Comparison of ENCODE assay signal across 10 cellular contexts in genomic region chr12:39958377-39958776, GRCh38.
DNase-seq lines count a peak whose midpoint lies in the region; TF ChIP-seq lines count a peak whose summit lies in the region.
"Had no signal": no experiment of that assay in that cellular context is flagged by ENCODE, and none has a peak within 500 bp of the region (broad histone marks: within the 10 kb centered on the region; RNA-seq: fewer than 3 reads in every experiment).

No MANE protein-coding gene starts in this region.

- no peak overlapping the region for H3K4me3 Mint-ChIP-seq in mesothelial cell of epicardium
- H3K4me3 Mint-ChIP-seq: naive thymus-derived CD4-positive, alpha-beta T cell had no signal

- in situ Hi-C loops in ACHN (cut with HindIII; ENCODE audit: low pct_ligation_motif_present, low pct_unique_long_range_greater_than_20kb, low sequenced_read_pairs) = no loop called here

- intact Hi-C loops in uterus (cut with DNase I; ENCODE audit: low total_unique reads) = loop anchor here (5.0 kb wide), 1 partner anchor 176 kb away; no protein-coding TSS in a partner anchor

- H3K27me3 ChIP-seq in OCI-LY1 (ENCODE audit: insufficient read depth, low read length) (no peaks in the 10 kb centered on the region), fibroblast of lung (ENCODE audit: control insufficient read depth, insufficient read depth, low read length) (no peaks in the 10 kb centered on the region), uterus (no peaks in the 10 kb centered on the region)

- H3K4me2 ChIP-seq in OCI-LY1 (ENCODE audit: low read length) (no peak overlapping the region), fibroblast of lung (ENCODE audit: extremely low read depth, insufficient read depth, low read length) (no peak overlapping the region)

- H3K9me3 Mint-ChIP-seq in mesothelial cell of epicardium = no peaks in the 10 kb centered on the region

- H3K36me3 ChIP-seq in OCI-LY1 (ENCODE audit: insufficient read depth, low read length) (no peaks in the 10 kb centered on the region), fibroblast of lung (ENCODE audit: control insufficient read depth, insufficient read depth, low read length) (no peaks in the 10 kb centered on the region), uterus (no peaks in the 10 kb centered on the region)

- DNase-seq in ACHN (peak; percentile 22), GM12864 (ENCODE audit: low read depth) (no peak), fibroblast of lung (ENCODE audit: low read depth in 2 of 2) (no peak), Ammon's horn (ENCODE audit: low spot score) (no peak), C1 segment of cervical spinal cord (lab: John Stamatoyannopoulos, UW) (no peak), uterus (no peak), mesothelial cell of epicardium (ENCODE audit: low spot score in 2 of 2, unreplicated experiment in 2 of 2) (no peak)
- DNase-seq: naive thymus-derived CD4-positive, alpha-beta T cell had no signal

- H3K4me1 ChIP-seq in OCI-LY1 (ENCODE audit: insufficient read depth, low read length, severe bottlenecking) (no peaks in the 10 kb centered on the region), fibroblast of lung (ENCODE audit: control insufficient read depth, extremely low read depth, insufficient read depth, low read length) (no peaks in the 10 kb centered on the region), uterus (no peaks in the 10 kb centered on the region)

- H3K9ac ChIP-seq in OCI-LY1 (ENCODE audit: low read length) (no peak overlapping the region), fibroblast of lung (ENCODE audit: insufficient read depth, low read length) (no peak overlapping the region)

- no peak overlapping the region for H3K27ac Mint-ChIP-seq in mesothelial cell of epicardium
- H3K27ac Mint-ChIP-seq: naive thymus-derived CD4-positive, alpha-beta T cell had no signal

- no peaks in the 10 kb centered on the region for H3K9me2 ChIP-seq in OCI-LY1 (ENCODE audit: low read depth, low read length)

- no peak overlapping the region for H2AFZ ChIP-seq in OCI-LY1 (ENCODE audit: low read length)
- no peak overlapping the region for H2AFZ ChIP-seq in fibroblast of lung (ENCODE audit: low read length)

- H3K4me1 Mint-ChIP-seq in mesothelial cell of epicardium = no peaks in the 10 kb centered on the region

- H3F3A ChIP-seq in OCI-LY1 (ENCODE audit: insufficient read depth, low read length) = no peaks in the 10 kb centered on the region

- H3K9me3 ChIP-seq in OCI-LY1 (ENCODE audit: low read length) (no peaks in the 10 kb centered on the region), fibroblast of lung (ENCODE audit: control insufficient read depth, insufficient read depth, low read depth, low read length) (no peaks in the 10 kb centered on the region), uterus (no peaks in the 10 kb centered on the region)

- TF ChIP-seq CTCF in GM12864 (IDR thresholded peaks at IDR 0.05; ENCODE audit: low read depth, low read length, missing control alignments) (peak; percentile 34), OCI-LY1 (IDR thresholded peaks at IDR 0.05; ENCODE audit: low read length) (peak; percentile 27; the same call in 1 of the 2 replicates), fibroblast of lung (conservative IDR thresholded peaks at IDR 0.05 in 1 of 2, IDR thresholded peaks at IDR 0.05 in 1 of 2; ENCODE audit: low read depth in 1 of 2, low read length in 2 of 2) (peak; percentile 7 to 8), uterus (IDR thresholded peaks at IDR 0.05) (no peak), mesothelial cell of epicardium (IDR thresholded peaks at IDR 0.05; ENCODE audit: unreplicated experiment) (no peak)

- H3K4me3 ChIP-seq in GM12864 (ENCODE audit: low read depth, low read length) = no peak overlapping the region
- H3K4me3 ChIP-seq in OCI-LY1 (ENCODE audit: low read depth, low read length, poor library complexity, severe bottlenecking) = no peak overlapping the region
- H3K4me3 ChIP-seq in fibroblast of lung (replicated peaks in 1 of 4; ENCODE audit: control extremely low read depth in 1 of 4, insufficient read depth in 1 of 4, low read depth in 3 of 4, low read length in 4 of 4) = no peak overlapping the region
- H3K4me3 ChIP-seq in uterus = no peak overlapping the region
- H3K4me3 ChIP-seq: skin epidermis had no signal

- H3K27ac ChIP-seq in OCI-LY1 (ENCODE audit: low read depth, low read length, poor library complexity, severe bottlenecking) (no peak overlapping the region), fibroblast of lung (ENCODE audit: insufficient read depth, low read length) (no peak overlapping the region), uterus (no peak overlapping the region)
- H3K27ac ChIP-seq: skin epidermis had no signal

- H3K79me2 ChIP-seq in OCI-LY1 (ENCODE audit: insufficient read depth, low read length) = no peaks in the 10 kb centered on the region
- no peaks in the 10 kb centered on the region for H3K79me2 ChIP-seq in fibroblast of lung (ENCODE audit: control insufficient read depth, insufficient read depth, low read length)

- H3K36me3 Mint-ChIP-seq in mesothelial cell of epicardium = no peaks in the 10 kb centered on the region

- H3K27me3 Mint-ChIP-seq in mesothelial cell of epicardium (ENCODE audit: low read depth) = no peaks in the 10 kb centered on the region

- H4K20me1 ChIP-seq in OCI-LY1 (ENCODE audit: insufficient read depth, low read length) = no peaks in the 10 kb centered on the region
- H4K20me1 ChIP-seq in fibroblast of lung (ENCODE audit: control insufficient read depth, extremely low read depth, insufficient read depth, low read length) = no peaks in the 10 kb centered on the region

- TF ChIP-seq POLR2A in uterus (IDR thresholded peaks at IDR 0.05) = no peak

Comparison
In these comparisons a context has a peak if more than half of its experiments do, and no peak if none do; other contexts are left out.
1. CTCF ChIP-seq: peak in GM12864 (single experiment), OCI-LY1 (single experiment) and fibroblast of lung (2 of 2); none in uterus (0 of 4) and mesothelial cell of epicardium (single experiment).